ENCODE assay signal across 8 cellular contexts in genomic region chr15:59371458-59372351, GRCh38. TPM values are rescaled to one million over a fixed set of nuclear protein-coding genes. Genes with fewer than 3 reads are reported as not detected.
DNase-seq lines count a peak whose midpoint lies in the region; ATAC-seq and TF ChIP-seq lines count a peak whose summit lies in the region.

No MANE protein-coding gene starts in this region.

- POLR2A ChIA-PET in activated CD4-positive, alpha-beta T cell treated with anti-CD3 and anti-CD28 coated beads, Interleukin-2, amount 10 ng/mL, durations not matched to agents 7 days and 5 days (lab: Charles Lee) = interaction anchor here (0.7 kb wide), 1 partner anchor 71 kb away, joined by 3 read pairs; no protein-coding TSS in a partner anchor

- peak overlapping the region; percentile 80 for H3K27ac Mint-ChIP-seq in activated CD4-positive, alpha-beta T cell treated with anti-CD3 and anti-CD28 coated beads, Interleukin-2, amount 10 ng/mL, durations not matched to agents 7 days and 5 days
- peak overlapping the region; percentile 83 for H3K27ac Mint-ChIP-seq in nephron progenitor cell

- CTCF ChIA-PET in activated CD4-positive, alpha-beta T cell treated with anti-CD3 and anti-CD28 coated beads, Interleukin-2, amount 10 ng/mL, durations not matched to agents 7 days and 5 days (lab: Charles Lee) = interaction anchor here (1.4 to 1.5 kb wide), 2 partner anchors 11 to 27 kb away, joined by 3 to 7 read pairs; no protein-coding TSS in a partner anchor

- peak; percentile 32 for DNase-seq in ACHN
- no peak for DNase-seq in activated CD4-positive, alpha-beta T cell treated with anti-CD3 and anti-CD28 coated beads, Interleukin-2, amount 10 ng/mL, durations not matched to agents 7 days and 5 days
- DNase-seq in fibroblast of the aortic adventitia (ENCODE audit: low read depth) = peak; percentile 36
- DNase-seq in nephron progenitor cell = peak; percentile 49
- no peak for DNase-seq in GOT3 (lab: John Stamatoyannopoulos, UW)
- no peak for DNase-seq in GF-D8 (lab: John Stamatoyannopoulos, UW)

- ATAC-seq in GM18498 (IDR thresholded peaks at IDR 0.05; ENCODE audit: unreplicated experiment) (peak; percentile 40), HG03280 (IDR thresholded peaks at IDR 0.05; ENCODE audit: unreplicated experiment) (peak; percentile 27)

- peak overlapping the region; percentile 86 for H3K4me3 Mint-ChIP-seq in activated CD4-positive, alpha-beta T cell treated with anti-CD3 and anti-CD28 coated beads, Interleukin-2, amount 10 ng/mL, durations not matched to agents 7 days and 5 days
- peak overlapping the region; percentile 95 for H3K4me3 Mint-ChIP-seq in nephron progenitor cell

- in situ Hi-C loops in ACHN (cut with HindIII; ENCODE audit: low pct_ligation_motif_present, low pct_unique_long_range_greater_than_20kb, low sequenced_read_pairs) = no loop called here

- H3K9me3 Mint-ChIP-seq in activated CD4-positive, alpha-beta T cell treated with anti-CD3 and anti-CD28 coated beads, Interleukin-2, amount 10 ng/mL, durations not matched to agents 7 days and 5 days = no peaks in the 10 kb centered on the region
- no peaks in the 10 kb centered on the region for H3K9me3 Mint-ChIP-seq in nephron progenitor cell

- H3K4me3 ChIP-seq in fibroblast of the aortic adventitia (ENCODE audit: low read depth, low read length) = peak overlapping the region; percentile 88

- peaks cover 5% of the 10 kb centered on the region for H3K36me3 Mint-ChIP-seq in activated CD4-positive, alpha-beta T cell treated with anti-CD3 and anti-CD28 coated beads, Interleukin-2, amount 10 ng/mL, durations not matched to agents 7 days and 5 days (ENCODE audit: low read depth)
- no peaks in the 10 kb centered on the region for H3K36me3 Mint-ChIP-seq in nephron progenitor cell (ENCODE audit: low read depth)

- H3K4me1 Mint-ChIP-seq in activated CD4-positive, alpha-beta T cell treated with anti-CD3 and anti-CD28 coated beads, Interleukin-2, amount 10 ng/mL, durations not matched to agents 7 days and 5 days = peaks cover 27% of the 10 kb centered on the region
- peaks cover 21% of the 10 kb centered on the region for H3K4me1 Mint-ChIP-seq in nephron progenitor cell

- peaks cover 62% of the 10 kb centered on the region for H3K27me3 Mint-ChIP-seq in activated CD4-positive, alpha-beta T cell treated with anti-CD3 and anti-CD28 coated beads, Interleukin-2, amount 10 ng/mL, durations not matched to agents 7 days and 5 days
- H3K27me3 Mint-ChIP-seq in nephron progenitor cell (ENCODE audit: low read depth, poor library complexity) = peaks cover 41% of the 10 kb centered on the region

- no peak for TF ChIP-seq CTCF in fibroblast of the aortic adventitia (IDR thresholded peaks at IDR 0.05; ENCODE audit: insufficient read depth, low read length)
- TF ChIP-seq CTCF in nephron progenitor cell (IDR thresholded peaks at IDR 0.05) = no peak

RNA-seq across cellular contexts. Expression of gene MYO1E, which starts 1.0 kb away (rescaled TPM):
- 10 to 100 TPM; 12.9 to 14.0 TPM for total RNA-seq in activated CD4-positive, alpha-beta T cell treated with anti-CD3 and anti-CD28 coated beads, Interleukin-2, amount 10 ng/mL, durations not matched to agents 7 days and 5 days
- total RNA-seq in fibroblast of the aortic adventitia (ENCODE audit: low replicate concordance) = 93.5 and 147 TPM in 2 replicates

Comparison
In these comparisons a context has a peak if more than half of its experiments do, and no peak if none do; other contexts are left out.
1. DNase-seq: peak in ACHN (single experiment), fibroblast of the aortic adventitia (single experiment) and nephron progenitor cell (single experiment); none in activated CD4-positive, alpha-beta T cell treated with anti-CD3 and anti-CD28 coated beads, Interleukin-2, amount 10 ng/mL, durations not matched to agents 7 days and 5 days (single experiment), GOT3 (single experiment) and GF-D8 (single experiment).